8 cellular contexts compared by ENCODE assay signal in genomic region chr9:16521868-16522381, GRCh38.
DNase-seq lines count a peak whose midpoint lies in the region; TF ChIP-seq lines count a peak whose summit lies in the region.

No MANE protein-coding gene starts in this region.

- H3K27me3 ChIP-seq in mucosa of rectum (ENCODE audit: control insufficient read depth in 2 of 2, insufficient read depth in 2 of 2, low read length in 2 of 2) = no peaks in the 10 kb centered on the region

- CTCF ChIA-PET in Calu3 (lab: Charles Lee) = interaction anchor here (0.6 to 1.2 kb wide), 2 partner anchors 121 to 310 kb away, joined by 3 read pairs; no protein-coding TSS in a partner anchor

- peak; percentile 74 for DNase-seq in AG09309 (ENCODE audit: low read depth)
- peak; percentile 50 to 67 for DNase-seq in NCI-H526 (lab: John Stamatoyannopoulos, UW)
- DNase-seq in epithelial cell of prostate (ENCODE audit: low read depth, low spot score) = peak; percentile 58
- no peak for DNase-seq in ureter (ENCODE audit: low spot score)
- DNase-seq in T-helper 2 cell = no peak
- no peak for DNase-seq in Calu3
- DNase-seq in NCI-H2029 (lab: John Stamatoyannopoulos, UW) = no peak

- TF ChIP-seq CTCF in AG09309 (IDR thresholded peaks at IDR 0.05; ENCODE audit: control insufficient read depth, insufficient read depth, low read depth, low read length, missing control alignments) (no peak), Calu3 (IDR thresholded peaks at IDR 0.05; ENCODE audit: unreplicated experiment) (no peak)

- no peak overlapping the region for H3K9ac ChIP-seq in mucosa of rectum (ENCODE audit: low read depth in 1 of 2, low read length in 2 of 2)

- H3K36me3 Mint-ChIP-seq in Calu3 (ENCODE audit: insufficient read depth, unreplicated experiment) = no peaks in the 10 kb centered on the region

- H3K9me3 ChIP-seq in mucosa of rectum (ENCODE audit: control insufficient read depth in 2 of 2, low read length in 2 of 2) = no peaks in the 10 kb centered on the region

- H3K27ac Mint-ChIP-seq in Calu3 (ENCODE audit: unreplicated experiment) = no peak overlapping the region

- H3K9me3 Mint-ChIP-seq in Calu3 (ENCODE audit: low read depth, unreplicated experiment) = no peaks in the 10 kb centered on the region

- no peaks in the 10 kb centered on the region for H3K27me3 Mint-ChIP-seq in Calu3 (ENCODE audit: unreplicated experiment)

- no peaks in the 10 kb centered on the region for H3K36me3 ChIP-seq in mucosa of rectum (ENCODE audit: control insufficient read depth in 2 of 2, insufficient read depth in 2 of 2, low read length in 2 of 2)

- H3K4me3 ChIP-seq in AG09309 (ENCODE audit: control insufficient read depth, low read depth, low read length) (no peak overlapping the region), mucosa of rectum (ENCODE audit: low read length in 2 of 2) (no peak overlapping the region)

- peak overlapping the region; percentile 31 for H3K27ac ChIP-seq in epithelial cell of prostate
- peak overlapping the region; percentile 39 to 57 for H3K27ac ChIP-seq in mucosa of rectum (ENCODE audit: low read depth in 2 of 2, low read length in 2 of 2)

- H3K4me3 Mint-ChIP-seq in Calu3 (ENCODE audit: low read depth, unreplicated experiment) = no peak overlapping the region

- BruUV-seq in Calu3 (replicated peaks; lab: Mats Ljungman, UMichigan) = no TSS peak

- intact Hi-C loops in Calu3 (cut with micrococcal nuclease; ENCODE audit: unreplicated experiment) = no loop called here

- no peaks in the 10 kb centered on the region for H3K4me1 Mint-ChIP-seq in Calu3 (ENCODE audit: low read depth, unreplicated experiment)

- peaks cover 3% of the 10 kb centered on the region in 2 donors for H3K4me1 ChIP-seq in mucosa of rectum (ENCODE audit: control insufficient read depth in 2 of 2, insufficient read depth in 2 of 2, low read length in 2 of 2)

Comparison
In these comparisons a context has a peak if more than half of its experiments do, and no peak if none do; other contexts are left out.
1. DNase-seq: peak in AG09309 (single experiment), NCI-H526 (2 of 2) and epithelial cell of prostate (single experiment); none in ureter (single experiment), T-helper 2 cell (0 of 5), Calu3 (single experiment) and NCI-H2029 (single experiment).